Comparison of ENCODE assay signal across 13 cellular contexts in the genomic region with DNA sequence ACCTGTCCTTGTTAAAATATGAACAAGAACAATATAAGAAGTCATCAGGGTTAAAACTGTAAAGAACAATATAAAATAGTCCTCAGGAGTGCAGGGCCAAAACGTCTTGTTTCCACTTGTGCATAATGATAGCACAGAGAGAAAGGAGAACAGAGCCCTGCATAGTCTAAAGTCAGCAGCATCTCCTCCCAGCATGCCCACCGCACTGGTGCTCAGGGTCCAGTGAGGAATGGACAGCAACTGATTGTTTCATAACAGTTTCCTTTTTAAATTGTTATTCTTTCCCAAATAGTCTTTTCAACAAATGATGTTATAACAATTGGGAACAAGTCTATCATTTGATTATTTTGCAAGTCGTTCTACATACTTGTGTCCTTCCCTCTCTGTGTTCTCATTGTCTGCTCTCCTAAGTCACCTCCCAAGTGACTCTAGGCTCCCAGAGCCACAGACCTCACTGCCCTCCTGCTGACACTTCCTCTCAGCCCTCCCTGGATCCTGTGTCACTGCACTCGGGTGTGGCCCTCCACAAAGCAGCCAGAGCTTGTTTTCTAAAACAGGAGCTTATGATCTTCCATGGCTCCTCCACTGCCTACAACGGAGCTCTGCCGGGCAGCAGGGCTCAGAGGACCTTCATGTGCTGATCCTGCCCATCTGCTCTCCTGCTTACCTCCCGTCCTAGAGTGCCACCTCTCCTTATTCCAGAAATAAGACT. TPM values are rescaled to one million over a fixed set of nuclear protein-coding genes. Genes with fewer than 3 reads are reported as not detected.
DNase-seq lines count a peak whose midpoint lies in the region; ATAC-seq and TF ChIP-seq lines count a peak whose summit lies in the region.
"Had no signal": no experiment of that assay in that cellular context is flagged by ENCODE, and none has a peak within 500 bp of the region (broad histone marks: within the 10 kb centered on the region; RNA-seq: fewer than 3 reads in every experiment).

No MANE protein-coding gene starts in this region.

- H3K4me1 ChIP-seq in body of pancreas (peaks cover 26% of the 10 kb centered on the region), lower lobe of right lung (peaks cover 6% of the 10 kb centered on the region)
- H3K4me1 ChIP-seq: vagina had no signal

- H3K27ac ChIP-seq in body of pancreas: peak overlapping the region in 3 of 4 donors; percentile 25 to 66 (median 33)
- no peak overlapping the region for H3K27ac ChIP-seq in lower lobe of right lung
- peak overlapping the region; percentile 92 for H3K27ac ChIP-seq in temporal lobe (ENCODE audit: low read depth, low read length)
- H3K27ac ChIP-seq: ovary, vagina had no signal

- peak; percentile 42 for ATAC-seq in body of pancreas
- peak; percentile 21 to 37 for ATAC-seq in lower lobe of right lung
- no peak for ATAC-seq in GM21529 (IDR thresholded peaks at IDR 0.05; ENCODE audit: unreplicated experiment)

- H3K27me3 ChIP-seq in body of pancreas (no peaks in the 10 kb centered on the region), lower lobe of right lung (ENCODE audit: low read depth) (no peaks in the 10 kb centered on the region)
- H3K27me3 ChIP-seq: ovary, vagina had no signal

- WGBS in body of pancreas, 2 donors: 44 to 62% methylated on average over 7 of the region's 7 CpGs

- no peak for TF ChIP-seq CTCF in body of pancreas (IDR thresholded peaks at IDR 0.05)
- no peak for TF ChIP-seq CTCF in lower lobe of right lung (IDR thresholded peaks at IDR 0.05)

- intact Hi-C loops in body of pancreas (cut with DNase I) (no loop called here), lower lobe of right lung (cut with DNase I) (no loop called here)

- H3K4me3 ChIP-seq in body of pancreas: no peak overlapping the region
- H3K4me3 ChIP-seq in lower lobe of right lung: no peak overlapping the region
- H3K4me3 ChIP-seq: ovary, vagina had no signal

- TF ChIP-seq POLR2A in body of pancreas (IDR thresholded peaks at IDR 0.05): no peak

- H3K9me3 ChIP-seq in body of pancreas (no peaks in the 10 kb centered on the region), lower lobe of right lung (peaks cover 4% of the 10 kb centered on the region)
- H3K9me3 ChIP-seq: ovary, vagina had no signal

- H3K36me3 ChIP-seq in body of pancreas (replicated peaks in 1 of 2; ENCODE audit: insufficient read depth in 1 of 2, low read depth in 2 of 2) (no peaks in the 10 kb centered on the region), lower lobe of right lung (no peaks in the 10 kb centered on the region)
- H3K36me3 ChIP-seq: ovary, vagina had no signal

- DNase-seq in NCI-H2029 treated with DMSO at 0.1 percent for 48 hours (lab: John Stamatoyannopoulos, UW) (peak; percentile 72), NCI-H2029 (lab: John Stamatoyannopoulos, UW) (no peak), body of pancreas (no peak), lower lobe of right lung (no peak), NK-92 (lab: John Stamatoyannopoulos, UW; ENCODE audit: unreplicated experiment) (no peak), HCEC 1CT (no peak)
- DNase-seq: erythroblast, immature natural killer cell, Kasumi-1, ovary had no signal

RNA-seq across cellular contexts. Expression of a gene that starts 27.6 kb away (rescaled TPM):
- 10 to 100 TPM; 22.3 to 25.4 TPM for total RNA-seq in body of pancreas
- total RNA-seq in lower lobe of right lung: 27.9 TPM
- 9.8 TPM for total RNA-seq in temporal lobe
